28 cellular contexts compared by ENCODE assay signal in genomic region chr7:100952641-100953040, GRCh38. TPM values are rescaled to one million over a fixed set of nuclear protein-coding genes. Genes with fewer than 3 reads are reported as not detected.
"Had no signal": no experiment of that assay in that cellular context is flagged by ENCODE, and none has a peak within 500 bp of the region (broad histone marks: within the 10 kb centered on the region; RNA-seq: fewer than 3 reads in every experiment).

No MANE protein-coding gene starts in this region.

- H3K36me3 ChIP-seq: esophagus muscularis mucosa, gastroesophageal sphincter, left ventricle myocardium inferior, lower lobe of right lung, suprapubic skin, thyroid gland, uterus had no signal

- H3K9me3 ChIP-seq: left ventricle myocardium inferior, lower lobe of right lung, suprapubic skin, thyroid gland, uterus had no signal

- H3K36me3 Mint-ChIP-seq: memory B cell, mesothelial cell of epicardium, natural killer cell, type B pancreatic cell had no signal

- ATAC-seq: gastroesophageal sphincter, left cardiac atrium, lower lobe of right lung, sciatic nerve had no signal

- H3K27ac ChIP-seq: coronary artery, epithelial cell of prostate, esophagus muscularis mucosa, gastroesophageal sphincter, left ventricle myocardium inferior, lower lobe of right lung, suprapubic skin, thyroid gland, uterus had no signal

- DNase-seq: effector memory CD4-positive, alpha-beta T cell; foreskin fibroblast; kidney; left cardiac atrium; left ventricle myocardium inferior; lower lobe of right lung; natural killer cell; stimulated activated CD4-positive, alpha-beta T cell treated with anti-CD3 and anti-CD28 coated beads, Interleukin-2, amount 100 ng/mL, for 24 hours; stimulated activated CD4-positive, alpha-beta T cell treated with anti-CD3 and anti-CD28 coated beads, Interleukin-4, amount 100 ng/mL, for 4 hours; stimulated activated naive CD4-positive, alpha-beta T cell; thyroid gland; uterus had no signal

- H3K27ac Mint-ChIP-seq: memory B cell, mesothelial cell of epicardium, natural killer cell, type B pancreatic cell had no signal

- H3K9me3 Mint-ChIP-seq: memory B cell, mesothelial cell of epicardium, natural killer cell, neural crest cell, type B pancreatic cell had no signal

- H3K4me1 Mint-ChIP-seq: memory B cell, mesothelial cell of epicardium, natural killer cell, neural crest cell had no signal

- FAIRE-seq: endometrium, kidney had no signal

- H3K4me3 Mint-ChIP-seq: memory B cell, mesothelial cell of epicardium, natural killer cell, neural crest cell, type B pancreatic cell had no signal

- H3K27me3 ChIP-seq: thyroid gland, uterus had no signal

- H3K4me3 ChIP-seq: coronary artery, esophagus muscularis mucosa, gastroesophageal sphincter, left ventricle myocardium inferior, lower lobe of right lung, suprapubic skin, thyroid gland, uterus had no signal

RNA-seq across cellular contexts. Expression of gene MUC3A, which starts 3.3 kb away (rescaled TPM):
- total RNA-seq: dermis microvascular lymphatic vessel endothelial cell, myocyte, osteocyte, pulmonary artery endothelial cell, skeletal muscle tissue, suprapubic skin had no signal

RNA-seq across cellular contexts. Expression of gene MUC12, which starts 16.7 kb away (rescaled TPM):
- total RNA-seq: dermis microvascular lymphatic vessel endothelial cell, myocyte, osteocyte, pulmonary artery endothelial cell, sciatic nerve, skeletal muscle tissue, suprapubic skin, thyroid gland had no signal
